Comparison of ENCODE assay signal across 39 cellular contexts in the genomic region with DNA sequence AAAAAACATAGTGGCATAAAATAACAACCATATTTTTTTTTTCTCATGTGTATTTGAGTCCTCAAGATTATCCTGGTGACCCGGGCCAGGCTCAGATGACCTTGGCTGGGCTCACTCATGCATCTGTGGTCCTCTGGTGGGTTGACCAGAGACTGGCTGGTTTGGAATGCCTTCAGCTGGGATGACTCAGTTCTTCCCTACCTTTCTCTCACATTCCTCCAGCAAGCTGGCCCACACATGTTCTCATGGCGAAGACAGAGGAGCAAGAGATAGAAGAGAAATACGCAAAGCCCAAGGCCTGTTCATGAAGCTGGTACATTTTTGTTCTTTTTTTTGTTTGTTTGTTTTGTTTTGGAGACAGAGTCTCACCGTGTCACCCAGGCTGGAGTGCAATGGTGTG. TPM values are rescaled to one million over a fixed set of nuclear protein-coding genes. Genes with fewer than 3 reads are reported as not detected.
DNase-seq lines count a peak whose midpoint lies in the region; ATAC-seq, FAIRE-seq and TF ChIP-seq lines count a peak whose summit lies in the region.
"Had no signal": no experiment of that assay in that cellular context is flagged by ENCODE, and none has a peak within 500 bp of the region (broad histone marks: within the 10 kb centered on the region; RNA-seq: fewer than 3 reads in every experiment).

No MANE protein-coding gene starts in this region.

- intact Hi-C loops in HepG2 (cut with micrococcal nuclease; ENCODE audit: unreplicated experiment) (no loop called here), right lobe of liver (cut with DNase I) (no loop called here)

- no peak overlapping the region for H3K4me3 Mint-ChIP-seq in astrocyte (ENCODE audit: unreplicated experiment)
- H3K4me3 Mint-ChIP-seq: activated naive CD4-positive, alpha-beta T cell treated with anti-CD3 and anti-CD28 coated beads for 36 hours; B cell; CD8-positive, alpha-beta memory T cell; GM23338; HFFc6; mesothelial cell of epicardium; naive thymus-derived CD4-positive, alpha-beta T cell; stimulated activated naive CD8-positive, alpha-beta T cell treated with anti-CD3 and anti-CD28 coated beads, Interleukin-15, amount 100 ng/mL, for 72 hours had no signal

- H3K9me3 ChIP-seq in HepG2 (ENCODE audit: low read length) (peaks cover 8% of the 10 kb centered on the region), right lobe of liver (no peaks in the 10 kb centered on the region), astrocyte (ENCODE audit: insufficient read depth, low read depth, low read length) (peaks cover 7% of the 10 kb centered on the region), osteoblast (ENCODE audit: low read depth, low read length) (peaks cover 4% of the 10 kb centered on the region)
- H3K9me3 ChIP-seq: adrenal gland, breast epithelium, gastrocnemius medialis had no signal

- no peaks in the 10 kb centered on the region for H3K36me3 ChIP-seq in HepG2 (replicated peaks in 1 of 2; ENCODE audit: control insufficient read depth in 1 of 2, insufficient read depth in 2 of 2, low read length in 2 of 2)
- H3K36me3 ChIP-seq in right lobe of liver: no peaks in the 10 kb centered on the region
- H3K36me3 ChIP-seq in astrocyte (ENCODE audit: insufficient read depth, low read length): no peaks in the 10 kb centered on the region
- no peaks in the 10 kb centered on the region for H3K36me3 ChIP-seq in osteoblast (ENCODE audit: insufficient read depth, low read length)
- H3K36me3 ChIP-seq: adrenal gland, breast epithelium, gastrocnemius medialis, left lung had no signal

- peaks cover 7% of the 10 kb centered on the region for H3K36me3 Mint-ChIP-seq in astrocyte (ENCODE audit: low read depth, unreplicated experiment)
- H3K36me3 Mint-ChIP-seq: mesothelial cell of epicardium had no signal

- CTCF ChIA-PET in HepG2 (lab: Yijun Ruan, JAX; ENCODE audit: low intra/inter-chr PET ratio, low total read pairs): no interaction called here

- FAIRE-seq in HepG2 (lab: Jason Lieb, UNC): no peak
- FAIRE-seq in astrocyte (lab: Jason Lieb, UNC): no peak
- FAIRE-seq: A549, colon, small intestine had no signal

- no peaks in the 10 kb centered on the region for H3K79me2 ChIP-seq in HepG2 (ENCODE audit: insufficient read depth, low read length)
- H3K79me2 ChIP-seq in astrocyte (ENCODE audit: insufficient read depth, low read length): no peaks in the 10 kb centered on the region
- H3K79me2 ChIP-seq in osteoblast (ENCODE audit: insufficient read depth, low read length): no peaks in the 10 kb centered on the region

- H3K4me1 ChIP-seq in HepG2 (ENCODE audit: insufficient read depth, low read length) (no peaks in the 10 kb centered on the region), right lobe of liver (no peaks in the 10 kb centered on the region), astrocyte (ENCODE audit: insufficient read depth, low read length) (no peaks in the 10 kb centered on the region), osteoblast (ENCODE audit: insufficient read depth, low read length) (peaks cover 8% of the 10 kb centered on the region)
- H3K4me1 ChIP-seq: A549, breast epithelium, gastrocnemius medialis, left lung had no signal

- H4K20me1 ChIP-seq in HepG2 (ENCODE audit: insufficient read depth, low read length) (no peaks in the 10 kb centered on the region), astrocyte (ENCODE audit: insufficient read depth, low read length) (no peaks in the 10 kb centered on the region), osteoblast (ENCODE audit: insufficient read depth, low read length) (no peaks in the 10 kb centered on the region)

- H3K27me3 Mint-ChIP-seq in astrocyte (ENCODE audit: low read depth, unreplicated experiment): no peaks in the 10 kb centered on the region
- H3K27me3 Mint-ChIP-seq: stimulated activated naive CD8-positive, alpha-beta T cell treated with anti-CD3 and anti-CD28 coated beads, Interleukin-15, amount 100 ng/mL, for 72 hours had no signal

- no peak overlapping the region for H3K4me2 ChIP-seq in HepG2 (ENCODE audit: low read depth, low read length)
- no peak overlapping the region for H3K4me2 ChIP-seq in astrocyte (ENCODE audit: low read length)
- no peak overlapping the region for H3K4me2 ChIP-seq in osteoblast (ENCODE audit: insufficient read depth, low read length)
- H3K4me2 ChIP-seq: A549, GM23338 had no signal

- DNase-seq in HepG2 (ENCODE audit: low spot score) (no peak), right lobe of liver (no peak), astrocyte (ENCODE audit: low read depth) (peak; percentile 68), iris pigment epithelial cell (ENCODE audit: low read depth) (peak; percentile 78), globus pallidus (ENCODE audit: low spot score) (no peak), RPMI8226 (no peak), osteoblast (ENCODE audit: insufficient read length, low spot score, missing footprints) (no peak)
- DNase-seq: activated CD4-positive, alpha-beta T cell treated with anti-CD3 and anti-CD28 coated beads, Interleukin-2, amount 50 U/mL, for 4 hours; activated naive CD4-positive, alpha-beta T cell treated with anti-CD3 and anti-CD28 coated beads for 36 hours; CD8-positive, alpha-beta memory T cell; DMS 273 treated with DMSO at 0.1 percent for 48 hours; effector memory CD4-positive, alpha-beta T cell; erythroblast; gastrocnemius medialis; HFFc6; hippocampal formation; Kasumi-1; left lung; naive thymus-derived CD4-positive, alpha-beta T cell; NCI-H1048; NCI-H1694; NCI-H510A treated with DMSO at 0.1 percent for 48 hours; NK-92 treated with Interleukin-12 subunit alpha and Interleukin-12 subunit beta, amount 100 ng/mL, for 24 hours; nucleus accumbens; small intestine; stimulated activated CD4-positive, alpha-beta T cell treated with anti-CD3 and anti-CD28 coated beads, Interleukin-1b, Interleukin-23, amount 100 ng/mL, for 48 hours; stimulated activated CD8-positive, alpha-beta memory T cell treated with anti-CD3 and anti-CD28 coated beads, Interleukin-4, amount 100 ng/mL, for 48 hours; stimulated activated naive CD8-positive, alpha-beta T cell treated with anti-CD3 and anti-CD28 coated beads, Interleukin-15, amount 100 ng/mL, for 72 hours; T-helper 9 cell had no signal

- TF ChIP-seq CTCF in HepG2 (CRISPR knock-in tag; IDR thresholded peaks at IDR 0.05): no peak
- TF ChIP-seq CTCF in right lobe of liver (IDR thresholded peaks at IDR 0.05): no peak
- TF ChIP-seq CTCF in astrocyte (IDR thresholded peaks at IDR 0.05; ENCODE audit: insufficient read depth, low read depth, low read length): no peak
- no peak for TF ChIP-seq CTCF in osteoblast (IDR thresholded peaks at IDR 0.05; ENCODE audit: extremely low read depth, low read depth, low read length)

- H3K9me3 Mint-ChIP-seq in astrocyte (ENCODE audit: unreplicated experiment): peaks cover 14% of the 10 kb centered on the region

- no peak for TF ChIP-seq POLR2A in HepG2 (IDR thresholded peaks at IDR 0.05; ENCODE audit: insufficient read depth in 1 of 2, low read depth in 2 of 2, low read length in 2 of 2)
- no peak for TF ChIP-seq POLR2A in right lobe of liver (IDR thresholded peaks at IDR 0.05)

- TF ChIP-seq RAD21 in HepG2 (CRISPR knock-in tag; IDR thresholded peaks at IDR 0.05): no peak

- H3K27me3 ChIP-seq in HepG2 (ENCODE audit: control insufficient read depth in 1 of 2, insufficient read depth in 2 of 2, low read length in 2 of 2) (no peaks in the 10 kb centered on the region), right lobe of liver (no peaks in the 10 kb centered on the region), astrocyte (ENCODE audit: insufficient read depth, low read length) (no peaks in the 10 kb centered on the region), osteoblast (ENCODE audit: insufficient read depth, low read length) (no peaks in the 10 kb centered on the region)
- H3K27me3 ChIP-seq: adrenal gland, breast epithelium, left lung had no signal

- ATAC-seq in HepG2 (no peak), right lobe of liver (no peak), HG03139 (IDR thresholded peaks at IDR 0.05; ENCODE audit: unreplicated experiment) (no peak)
- ATAC-seq: A549; gastrocnemius medialis; GM23338; left lung; naive thymus-derived CD4-positive, alpha-beta T cell; stimulated activated naive CD8-positive, alpha-beta T cell treated with anti-CD3 and anti-CD28 coated beads, Interleukin-15, amount 100 ng/mL, for 72 hours had no signal

- no peak overlapping the region for H3K27ac Mint-ChIP-seq in astrocyte (ENCODE audit: unreplicated experiment)
- H3K27ac Mint-ChIP-seq: activated naive CD4-positive, alpha-beta T cell treated with anti-CD3 and anti-CD28 coated beads for 36 hours; B cell; GM23338; HFFc6; mesothelial cell of epicardium; stimulated activated naive CD8-positive, alpha-beta T cell treated with anti-CD3 and anti-CD28 coated beads, Interleukin-15, amount 100 ng/mL, for 72 hours had no signal

- H3K4me3 ChIP-seq in HepG2 (replicated peaks in 1 of 3; ENCODE audit: insufficient read depth in 1 of 3, low read depth in 2 of 3, low read length in 3 of 3) (no peak overlapping the region), right lobe of liver (no peak overlapping the region), astrocyte (ENCODE audit: insufficient read depth, low read depth, low read length) (no peak overlapping the region), osteoblast (ENCODE audit: insufficient read depth, low read length) (no peak overlapping the region)
- H3K4me3 ChIP-seq: A549, adrenal gland, breast epithelium, gastrocnemius medialis, GM23338, left lung had no signal

- H3K9ac ChIP-seq in HepG2 (ENCODE audit: insufficient read depth, low read depth, low read length): no peak overlapping the region
- H3K9ac ChIP-seq in astrocyte (ENCODE audit: low read length): no peak overlapping the region

- H2AFZ ChIP-seq in HepG2 (ENCODE audit: low read length) (no peak overlapping the region), astrocyte (ENCODE audit: low read depth, low read length) (no peak overlapping the region), osteoblast (ENCODE audit: low read length) (no peak overlapping the region)
- H2AFZ ChIP-seq: GM23338 had no signal

- 58% methylated on average over 4 of the region's 4 CpGs for WGBS in HepG2 (ENCODE audit: low lambda C conversion rate)
- 87% methylated on average over 4 of the region's 4 CpGs for WGBS in right lobe of liver (ENCODE audit: insufficient coverage, low coverage, low lambda C conversion rate, missing lambda C conversion rate)

- H3K4me1 Mint-ChIP-seq in astrocyte (ENCODE audit: low read depth, unreplicated experiment): peaks cover 9% of the 10 kb centered on the region
- H3K4me1 Mint-ChIP-seq: B cell had no signal

- no TSS peak for BruUV-seq in HepG2 (replicated peaks; lab: Mats Ljungman, UMichigan)

- POLR2A ChIA-PET in HepG2 (lab: Yijun Ruan, JAX): no interaction called here

- TF ChIP-seq EP300 in HepG2 (IDR thresholded peaks at IDR 0.05; ENCODE audit: low read depth in 2 of 2, low read length in 2 of 2) (no peak), HepG2 (CRISPR knock-in tag; IDR thresholded peaks at IDR 0.05; ENCODE audit: borderline replicate concordance) (no peak)

- H3K27ac ChIP-seq in HepG2 (ENCODE audit: extremely low read length, insufficient read depth, low read length) (no peak overlapping the region), right lobe of liver (no peak overlapping the region), astrocyte (ENCODE audit: low read depth, low read length) (no peak overlapping the region), osteoblast (ENCODE audit: low read depth, low read length) (no peak overlapping the region)
- H3K27ac ChIP-seq: A549, adrenal gland, breast epithelium, gastrocnemius medialis, HL-60, left lung had no signal

- in situ Hi-C loops in HepG2 (cut with HindIII; ENCODE audit: extremely low pct_ligation_motif_present, low pct_unique_long_range_greater_than_20kb): no loop called here

RNA-seq across cellular contexts. Expression of gene ZNF541, which starts 14.3 kb away (rescaled TPM):
- 0.04 TPM in 1 of 2 replicates, not detected in the other for total RNA-seq in HepG2 (2016; rRNA removed; fragmentation: Illumina TruSeq; extraction: Trizol)
- not detected in 2 replicates for total RNA-seq in HepG2 (2016; cell fraction: cytosol; rRNA removed; fragmentation: Illumina TruSeq; extraction: Trizol; ENCODE audit: low read depth)
- total RNA-seq in HepG2 (2016; cell fraction: insoluble cytoplasmic fraction; rRNA removed; fragmentation: Illumina TruSeq; extraction: Trizol): not detected in 2 replicates
- 0.09 TPM in 1 of 2 replicates, not detected in the other for total RNA-seq in HepG2 (2016; cell fraction: membrane; rRNA removed; fragmentation: Illumina TruSeq; extraction: Trizol)
- not detected in 2 replicates for total RNA-seq in HepG2 (2016; cell fraction: nucleus; rRNA removed; fragmentation: Illumina TruSeq; extraction: Trizol)
- polyA plus RNA-seq in HepG2 (2011; rRNA removed): 0.03 and 0.08 TPM in 2 replicates
- 0.07 and 0.08 TPM in 2 replicates for polyA plus RNA-seq in HepG2 (2011; cell fraction: cytosol; rRNA removed)
- polyA plus RNA-seq in HepG2 (2011; cell fraction: nucleus; rRNA removed): not detected in 2 replicates
- 0.17 TPM in 1 of 2 replicates, not detected in the other for polyA plus RNA-seq in HepG2 (2012)
- polyA plus RNA-seq in HepG2 (2016; cell fraction: cytosol; fragmentation: Illumina TruSeq; extraction: Trizol; ENCODE audit: low read depth): 0.05 TPM in 1 of 2 replicates, not detected in the other
- not detected in 2 replicates for polyA plus RNA-seq in HepG2 (2016; cell fraction: insoluble cytoplasmic fraction; fragmentation: Illumina TruSeq; extraction: Trizol; ENCODE audit: low read depth)
- not detected in 2 replicates for polyA plus RNA-seq in HepG2 (2016; cell fraction: membrane; fragmentation: Illumina TruSeq; extraction: Trizol; ENCODE audit: low read depth)
- polyA plus RNA-seq in HepG2 (2016; cell fraction: nucleus; fragmentation: Illumina TruSeq; extraction: Trizol; ENCODE audit: insufficient read depth, low read depth): not detected in 2 replicates
- polyA minus RNA-seq in HepG2 (2011; rRNA and poly(A)+ RNA removed; ENCODE audit: low replicate concordance): not detected in 2 replicates
- not detected in 2 replicates for polyA minus RNA-seq in HepG2 (2011; cell fraction: cytosol; rRNA and poly(A)+ RNA removed)
- polyA minus RNA-seq in HepG2 (2011; cell fraction: nucleus; rRNA and poly(A)+ RNA removed): not detected in 2 replicates
- total RNA-seq in right lobe of liver: under 1 TPM in 4 of 6 experiments, not detected in 2; 0.12 to 0.25 (median 0.17) TPM
- total RNA-seq in astrocyte: not detected in 2 replicates
- under 0.01 TPM in 2 replicates for total RNA-seq in osteoblast
- total RNA-seq: B cell, G401, gastrocnemius medialis had no signal
- polyA plus RNA-seq: A549 had no signal

RNA-seq across cellular contexts. Expression of gene BICRA, which starts 21.6 kb away (rescaled TPM):
- 0.71 and 1.6 TPM in 2 replicates for total RNA-seq in HepG2 (2016; rRNA removed; fragmentation: Illumina TruSeq; extraction: Trizol)
- 0.53 and 1.5 TPM in 2 replicates for total RNA-seq in HepG2 (2016; cell fraction: cytosol; rRNA removed; fragmentation: Illumina TruSeq; extraction: Trizol; ENCODE audit: low read depth)
- 0.74 and 2.4 TPM in 2 replicates for total RNA-seq in HepG2 (2016; cell fraction: insoluble cytoplasmic fraction; rRNA removed; fragmentation: Illumina TruSeq; extraction: Trizol)
- total RNA-seq in HepG2 (2016; cell fraction: membrane; rRNA removed; fragmentation: Illumina TruSeq; extraction: Trizol): 1.6 and 3.0 TPM in 2 replicates
- 1.6 and 2.1 TPM in 2 replicates for total RNA-seq in HepG2 (2016; cell fraction: nucleus; rRNA removed; fragmentation: Illumina TruSeq; extraction: Trizol)
- 0.55 and 0.56 TPM in 2 replicates for polyA plus RNA-seq in HepG2 (2011; rRNA removed)
- polyA plus RNA-seq in HepG2 (2011; cell fraction: cytosol; rRNA removed): 0.27 and 0.38 TPM in 2 replicates
- 3.6 and 3.7 TPM in 2 replicates for polyA plus RNA-seq in HepG2 (2011; cell fraction: nucleus; rRNA removed)
- 2.4 and 4.0 TPM in 2 replicates for polyA plus RNA-seq in HepG2 (2012)
- 0.26 and 0.28 TPM in 2 replicates for polyA plus RNA-seq in HepG2 (2016; cell fraction: cytosol; fragmentation: Illumina TruSeq; extraction: Trizol; ENCODE audit: low read depth)
- 2.0 and 2.8 TPM in 2 replicates for polyA plus RNA-seq in HepG2 (2016; cell fraction: insoluble cytoplasmic fraction; fragmentation: Illumina TruSeq; extraction: Trizol; ENCODE audit: low read depth)
- polyA plus RNA-seq in HepG2 (2016; cell fraction: membrane; fragmentation: Illumina TruSeq; extraction: Trizol; ENCODE audit: low read depth): 0.53 and 0.64 TPM in 2 replicates
- polyA plus RNA-seq in HepG2 (2016; cell fraction: nucleus; fragmentation: Illumina TruSeq; extraction: Trizol; ENCODE audit: insufficient read depth, low read depth): 10.6 and 11.0 TPM in 2 replicates
- polyA minus RNA-seq in HepG2 (2011; rRNA and poly(A)+ RNA removed; ENCODE audit: low replicate concordance): 3.3 and 3.8 TPM in 2 replicates
- 1.1 and 1.7 TPM in 2 replicates for polyA minus RNA-seq in HepG2 (2011; cell fraction: cytosol; rRNA and poly(A)+ RNA removed)
- 4.5 and 4.6 TPM in 2 replicates for polyA minus RNA-seq in HepG2 (2011; cell fraction: nucleus; rRNA and poly(A)+ RNA removed)
- 1 to 10 TPM; 3.7 to 7.3 (median 6.4) TPM for total RNA-seq in right lobe of liver
- 16.5 and 20.7 TPM in 2 replicates for total RNA-seq in astrocyte
- 3.8 and 4.7 TPM in 2 replicates for total RNA-seq in osteoblast

Comparison
In these comparisons a context has a peak if more than half of its experiments do, and no peak if none do; other contexts are left out.
1. DNase-seq: peak in astrocyte (single experiment) and iris pigment epithelial cell (single experiment); none in HepG2 (single experiment), right lobe of liver (0 of 3), globus pallidus (single experiment), RPMI8226 (single experiment) and osteoblast (single experiment).